In genomic region chr1:113488576-113489177, GRCh38 we compare ENCODE assay signal across 18 cellular contexts.
DNase-seq lines count a peak whose midpoint lies in the region; ATAC-seq, FAIRE-seq and TF ChIP-seq lines count a peak whose summit lies in the region.
"Had no signal": no experiment of that assay in that cellular context is flagged by ENCODE, and none has a peak within 500 bp of the region (broad histone marks: within the 10 kb centered on the region; RNA-seq: fewer than 3 reads in every experiment).

No MANE protein-coding gene starts in this region.

- H2BK20ac ChIP-seq in H1 (ENCODE audit: low read length), result no peak overlapping the region

- peaks cover 0 to 3% of the 10 kb centered on the region in 2 experiments for H4K20me1 ChIP-seq in H1 (replicated peaks in 1 of 2; ENCODE audit: control insufficient read depth in 1 of 2, insufficient read depth in 2 of 2, low read length in 2 of 2)

- peak; percentile 14 for TF ChIP-seq CTCF in Calu3 (IDR thresholded peaks at IDR 0.05; ENCODE audit: unreplicated experiment)
- peak; percentile 54 for TF ChIP-seq CTCF in HFFc6 (IDR thresholded peaks at IDR 0.05)
- TF ChIP-seq CTCF in H1 (IDR thresholded peaks at IDR 0.05; ENCODE audit: control extremely low read depth in 1 of 3, insufficient read depth in 1 of 3, low read depth in 1 of 3, low read length in 3 of 3), result peak; percentile 82 to 95 (median 86)

- H3K4me1 ChIP-seq in H1 (replicated peaks in 1 of 4; ENCODE audit: control insufficient read depth in 3 of 4, insufficient read depth in 4 of 4, low read length in 3 of 4), result no peaks in the 10 kb centered on the region
- no peaks in the 10 kb centered on the region for H3K4me1 ChIP-seq in mesendoderm (ENCODE audit: control insufficient read depth, low read depth, low read length)
- H3K4me1 ChIP-seq: body of pancreas, gastroesophageal sphincter, upper lobe of left lung had no signal

- H3K4me3 Mint-ChIP-seq in Calu3 (ENCODE audit: low read depth, unreplicated experiment), result no peak overlapping the region
- no peak overlapping the region for H3K4me3 Mint-ChIP-seq in HFFc6
- H3K4me3 Mint-ChIP-seq: activated naive CD4-positive, alpha-beta T cell treated with anti-CD3 and anti-CD28 coated beads for 36 hours; effector memory CD8-positive, alpha-beta T cell had no signal

- H2BK12ac ChIP-seq in H1 (ENCODE audit: low read depth, low read length), result no peak overlapping the region

- H2BK5ac ChIP-seq in H1 (ENCODE audit: low read depth, low read length), result no peak overlapping the region
- no peak overlapping the region for H2BK5ac ChIP-seq in mesendoderm (ENCODE audit: low read length)

- H4K8ac ChIP-seq in H1 (ENCODE audit: extremely low read depth, insufficient read depth, low read length), result no peak overlapping the region
- no peak overlapping the region for H4K8ac ChIP-seq in mesendoderm (ENCODE audit: low read depth, low read length)

- H3K27ac Mint-ChIP-seq in Calu3 (ENCODE audit: unreplicated experiment) (no peak overlapping the region), HFFc6 (no peak overlapping the region)
- H3K27ac Mint-ChIP-seq: activated naive CD4-positive, alpha-beta T cell treated with anti-CD3 and anti-CD28 coated beads for 36 hours; effector memory CD8-positive, alpha-beta T cell had no signal

- H3K27me3 ChIP-seq in H1 (replicated peaks in 1 of 4; ENCODE audit: control insufficient read depth in 3 of 4, extremely low read depth in 1 of 4, insufficient read depth in 3 of 4, low read length in 3 of 4) (no peaks in the 10 kb centered on the region), mesendoderm (ENCODE audit: insufficient read depth, low read length, poor library complexity) (no peaks in the 10 kb centered on the region)
- H3K27me3 ChIP-seq: body of pancreas, gastroesophageal sphincter, upper lobe of left lung had no signal

- H3K79me1 ChIP-seq in H1 (ENCODE audit: low read depth, low read length) (no peaks in the 10 kb centered on the region), mesendoderm (ENCODE audit: low read length) (peaks cover 3% of the 10 kb centered on the region)

- no peak overlapping the region for H3K23ac ChIP-seq in H1 (ENCODE audit: insufficient read length)
- H3K23ac ChIP-seq in mesendoderm (ENCODE audit: low read length), result no peak overlapping the region

- H3K9me3 ChIP-seq in H1 (ENCODE audit: insufficient read depth in 2 of 2, low read depth in 1 of 2, low read length in 1 of 2), result no peaks in the 10 kb centered on the region; a peak in 1 of 4 replicates
- H3K9me3 ChIP-seq: body of pancreas had no signal

- no peak for FAIRE-seq in H1 (lab: Jason Lieb, UNC)
- FAIRE-seq: GM19239 had no signal

- no peak for TF ChIP-seq EP300 in H1 (IDR thresholded peaks at IDR 0.05; ENCODE audit: borderline replicate concordance in 1 of 2, low read depth in 2 of 2, low read length in 2 of 2)

- H3K56ac ChIP-seq in H1 (replicated peaks; ENCODE audit: insufficient read length, low read depth, low read length), result no peak overlapping the region
- no peak overlapping the region for H3K56ac ChIP-seq in mesendoderm (ENCODE audit: low read length)

- peak; percentile 0 for DNase-seq in Calu3
- DNase-seq in HFFc6, result no peak
- DNase-seq in H1 (ENCODE audit: low read depth in 1 of 2, low spot score in 2 of 2), result peak; percentile 19 to 78
- peak; percentile 44 for DNase-seq in mesendoderm
- no peak for DNase-seq in RKO (ENCODE audit: low spot score)
- DNase-seq in DMS153 (lab: John Stamatoyannopoulos, UW), result no peak
- DNase-seq: activated naive CD4-positive, alpha-beta T cell treated with anti-CD3 and anti-CD28 coated beads for 36 hours; body of pancreas; C1 segment of cervical spinal cord; effector memory CD8-positive, alpha-beta T cell; GF-D8; NCI-H2227 treated with DMSO at 0.1 percent for 48 hours; OCI-M1 had no signal

- TF ChIP-seq RAD21 in H1 (IDR thresholded peaks at IDR 0.05 in 1 of 2, conservative IDR thresholded peaks at IDR 0.05 in 1 of 2; ENCODE audit: low read depth in 2 of 2, low read length in 2 of 2), result peak; percentile 87 to 92

- H3K4me1 Mint-ChIP-seq in Calu3 (ENCODE audit: low read depth, unreplicated experiment), result no peaks in the 10 kb centered on the region
- no peaks in the 10 kb centered on the region for H3K4me1 Mint-ChIP-seq in HFFc6 (ENCODE audit: low read depth)

- H3K27me3 Mint-ChIP-seq in Calu3 (ENCODE audit: unreplicated experiment) (no peaks in the 10 kb centered on the region), HFFc6 (ENCODE audit: insufficient read depth) (peaks cover 3% of the 10 kb centered on the region; the same call in 1 of the 2 replicates)

- CTCF ChIA-PET in Calu3 (lab: Charles Lee) (no interaction called here), H1 (lab: Charles Lee; ENCODE audit: partially characterized antibody) (interaction anchor here (0.7 to 2.5 kb wide), 8 partner anchors 9 to 348 kb away, joined by 3 to 9 read pairs (median 4); no protein-coding TSS in a partner anchor)

- H3K9ac ChIP-seq in H1 (replicated peaks in 1 of 4; ENCODE audit: extremely low read depth in 1 of 4, low read depth in 3 of 4, low read length in 3 of 4) (no peak overlapping the region), mesendoderm (ENCODE audit: low read length) (no peak overlapping the region)

- no peak for TF ChIP-seq POLR2A in H1 (IDR thresholded peaks at IDR 0.05; ENCODE audit: control extremely low read depth in 1 of 2, low read depth in 2 of 2, low read length in 2 of 2)

- no peaks in the 10 kb centered on the region for H3K36me3 ChIP-seq in H1 (ENCODE audit: control insufficient read depth in 2 of 4, insufficient read depth in 4 of 4, low read length in 3 of 4)
- H3K36me3 ChIP-seq in mesendoderm (ENCODE audit: control insufficient read depth, insufficient read depth, low read length), result no peaks in the 10 kb centered on the region
- H3K36me3 ChIP-seq: gastroesophageal sphincter, upper lobe of left lung had no signal

- H3K18ac ChIP-seq in H1 (ENCODE audit: extremely low read depth, low read length) (no peak overlapping the region), mesendoderm (ENCODE audit: low read length) (no peak overlapping the region)

- no peak overlapping the region for H2AFZ ChIP-seq in H1 (ENCODE audit: low read length)

- no peak for ATAC-seq in HG02623 (IDR thresholded peaks at IDR 0.05; ENCODE audit: unreplicated experiment)
- ATAC-seq in HG03521 (IDR thresholded peaks at IDR 0.05; ENCODE audit: unreplicated experiment), result no peak
- ATAC-seq: body of pancreas; effector memory CD8-positive, alpha-beta T cell; gastroesophageal sphincter had no signal

- H3K36me3 Mint-ChIP-seq in Calu3 (ENCODE audit: insufficient read depth, unreplicated experiment), result peaks cover 6% of the 10 kb centered on the region
- peaks cover 32% of the 10 kb centered on the region for H3K36me3 Mint-ChIP-seq in HFFc6 (ENCODE audit: low read depth)

- H2AK5ac ChIP-seq in H1 (ENCODE audit: low read depth, low read length) (0 out of 2 replicates have a peak overlapping the region, but pooled peaks have one; percentile 69), mesendoderm (ENCODE audit: low read length) (no peak overlapping the region)

- no TSS peak for BruUV-seq in Calu3 (replicated peaks; lab: Mats Ljungman, UMichigan)

- H3K9me3 Mint-ChIP-seq in Calu3 (ENCODE audit: low read depth, unreplicated experiment) (peaks cover 10% of the 10 kb centered on the region), HFFc6 (peaks cover 41% of the 10 kb centered on the region)

- H3K79me2 ChIP-seq in H1 (ENCODE audit: control insufficient read depth in 1 of 2, insufficient read depth in 2 of 2, low read length in 2 of 2) (0 out of 4 replicates have a peak, but pooled peaks cover 0 to 3% of the 10 kb centered on the region in 2 experiments), mesendoderm (ENCODE audit: control insufficient read depth, insufficient read depth, low read length) (no peaks in the 10 kb centered on the region)

- H3K4ac ChIP-seq in H1 (replicated peaks; ENCODE audit: insufficient read length, low read depth, low read length) (no peak overlapping the region), mesendoderm (ENCODE audit: low read depth, low read length) (no peak overlapping the region)

- no peak overlapping the region for H3K4me3 ChIP-seq in H1 (ENCODE audit: extremely low read depth in 1 of 4, insufficient read depth in 2 of 4, low read depth in 3 of 4, low read length in 4 of 4)
- no peak overlapping the region for H3K4me3 ChIP-seq in mesendoderm (ENCODE audit: low read length)
- H3K4me3 ChIP-seq: body of pancreas, gastroesophageal sphincter, upper lobe of left lung had no signal

- no peak overlapping the region for H3K4me2 ChIP-seq in H1 (ENCODE audit: insufficient read depth in 1 of 2, low read depth in 2 of 2, low read length in 2 of 2)
- H3K4me2 ChIP-seq in mesendoderm (ENCODE audit: low read length), result no peak overlapping the region

- H4K5ac ChIP-seq in H1 (ENCODE audit: insufficient read length, low read depth, low read length) (no peak overlapping the region), mesendoderm (ENCODE audit: low read length) (no peak overlapping the region)

- H3K23me2 ChIP-seq in H1 (ENCODE audit: low read depth, low read length), result no peaks in the 10 kb centered on the region

- WGBS in H1 (ENCODE audit: extremely low coverage in 1 of 2, insufficient coverage in 1 of 2, insufficient read length in 1 of 2, insufficient replicate concordance in 2 of 2, low coverage in 1 of 2, low lambda C conversion rate in 2 of 2, missing lambda C conversion rate in 1 of 2), 2 experiments, result 65% methylated on average over 4 of the region's 4 CpGs; no CpG with 5 or more reads in 1 of the 2 experiments
- no CpG with 5 or more reads among the region's 4 CpGs for WGBS in mesendoderm (ENCODE audit: extremely low coverage, insufficient coverage, low lambda C conversion rate)

- intact Hi-C loops in Calu3 (cut with micrococcal nuclease; ENCODE audit: unreplicated experiment), result no loop called here

- H3K14ac ChIP-seq in H1 (ENCODE audit: insufficient read length), result no peak overlapping the region

- no peak overlapping the region for H2BK120ac ChIP-seq in H1 (replicated peaks; ENCODE audit: low read depth, low read length)
- no peak overlapping the region for H2BK120ac ChIP-seq in mesendoderm (ENCODE audit: low read depth, low read length)

- POLR2A ChIA-PET in H1 (lab: Charles Lee; ENCODE audit: partially characterized antibody), result no interaction called here

- no peak overlapping the region for H4K91ac ChIP-seq in H1 (replicated peaks; ENCODE audit: insufficient read length, low read length)

- H3K27ac ChIP-seq in H1 (ENCODE audit: low read depth, low read length) (no peak overlapping the region), mesendoderm (ENCODE audit: low read depth, low read length) (no peak overlapping the region)
- H3K27ac ChIP-seq: body of pancreas, gastroesophageal sphincter, upper lobe of left lung had no signal

- H2BK15ac ChIP-seq in H1 (ENCODE audit: low read length), result no peak overlapping the region
- H2BK15ac ChIP-seq in mesendoderm (replicated peaks; ENCODE audit: low read depth), result no peak overlapping the region

TF ChIP-seq in H1, 55 proteins besides CTCF, POLR2A, EP300 and RAD21 (continues in another document):
- TF ChIP-seq SIN3A (conservative IDR thresholded peaks at IDR 0.05 in 1 of 2, IDR thresholded peaks at IDR 0.05 in 1 of 2; ENCODE audit: low read depth in 1 of 2, low read length in 2 of 2), result no peak
- TF ChIP-seq SRF (IDR thresholded peaks at IDR 0.05; ENCODE audit: low read depth, low read length), result no peak
- TF ChIP-seq YY1 (IDR thresholded peaks at IDR 0.05; ENCODE audit: low read depth, low read length), result 0 out of 2 replicates have a peak, but pooled peaks have one; percentile 57
- TF ChIP-seq CHD2 (IDR thresholded peaks at IDR 0.05; ENCODE audit: low read length), result no peak
- TF ChIP-seq BRCA1 (IDR thresholded peaks at IDR 0.05; ENCODE audit: low read depth, low read length), result no peak

Comparison
In these comparisons a context has a peak if more than half of its experiments do, and no peak if none do; other contexts are left out.
1. DNase-seq: peak in Calu3 (single experiment), H1 (2 of 2) and mesendoderm (single experiment); none in HFFc6 (single experiment), RKO (single experiment) and DMS153 (single experiment).
2. CTCF ChIP-seq: peak in every context shown above with its lines; median percentile 86 in H1; 54 in HFFc6; 14 in Calu3.